ENCODE assay signal across 18 cellular contexts in the genomic region with DNA sequence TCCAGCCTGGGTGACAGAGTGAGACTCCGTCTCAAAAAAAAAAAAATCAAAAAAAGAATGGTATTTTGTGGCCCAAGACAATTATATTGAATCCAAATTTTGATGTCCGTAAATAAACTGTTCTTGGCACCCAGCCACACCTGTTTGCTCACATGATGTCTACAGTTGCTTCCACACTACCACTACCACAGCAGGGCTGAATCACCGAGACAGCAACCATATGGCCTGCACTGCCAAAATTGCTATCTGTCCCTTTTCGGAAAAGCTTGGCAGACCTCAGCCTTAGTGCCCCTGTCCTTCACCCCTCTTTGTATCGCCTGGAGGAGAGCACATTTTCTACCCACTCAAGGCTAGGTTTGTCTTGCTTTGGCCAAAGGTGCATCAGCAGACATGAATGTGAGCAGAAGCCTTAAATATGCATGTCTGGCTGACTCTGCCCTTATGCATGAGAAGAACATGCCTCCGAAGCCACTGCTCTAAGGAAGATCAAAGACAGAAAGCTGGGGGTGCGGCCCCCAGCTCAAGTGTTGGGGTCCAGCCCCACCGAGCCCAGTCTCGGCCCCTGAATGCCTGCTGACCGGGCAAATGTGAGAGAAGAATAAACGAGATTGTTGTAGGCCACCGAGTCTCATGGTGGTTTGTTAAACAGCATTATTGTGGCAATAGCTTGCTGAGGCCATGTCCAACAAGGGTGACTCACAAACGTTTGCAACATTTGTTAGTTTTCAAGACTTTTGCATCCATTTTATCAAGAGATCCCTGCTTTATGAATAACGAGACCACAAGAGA.
A peak's percentile ranks its signal among the peaks of the same experiment; 100 is the strongest.
DNase-seq lines count a peak whose midpoint lies in the region; ATAC-seq and TF ChIP-seq lines count a peak whose summit lies in the region.
"Had no signal": no experiment of that assay in that cellular context is flagged by ENCODE, and none has a peak within 500 bp of the region (broad histone marks: within the 10 kb centered on the region; RNA-seq: fewer than 3 reads in every experiment).

No MANE protein-coding gene starts in this region.

- peak overlapping the region; percentile 22 to 39 for H3K4me3 Mint-ChIP-seq in activated T-cell treated with anti-CD3 and anti-CD28 coated beads, Interleukin-2, amount 50 U/mL, for 72 hours
- no peak overlapping the region for H3K4me3 Mint-ChIP-seq in activated T-cell treated with anti-CD3 and anti-CD28 coated beads, Interleukin-2, amount 50 U/mL, for 4 hours
- H3K4me3 Mint-ChIP-seq: naive thymus-derived CD4-positive, alpha-beta T cell had no signal

- no peaks in the 10 kb centered on the region for H3K9me3 ChIP-seq in tibial artery
- H3K9me3 ChIP-seq: gastroesophageal sphincter, SK-N-SH, thyroid gland had no signal

- no peak overlapping the region for H3K27ac Mint-ChIP-seq in activated T-cell treated with anti-CD3 and anti-CD28 coated beads, Interleukin-2, amount 50 U/mL, for 72 hours

- peaks cover 39% of the 10 kb centered on the region for H3K4me1 Mint-ChIP-seq in activated T-cell treated with anti-CD3 and anti-CD28 coated beads, Interleukin-2, amount 50 U/mL, for 72 hours (ENCODE audit: low read depth)
- peaks cover 2% of the 10 kb centered on the region for H3K4me1 Mint-ChIP-seq in activated T-cell treated with anti-CD3 and anti-CD28 coated beads, Interleukin-2, amount 50 U/mL, for 4 hours (ENCODE audit: low read depth)

- H3K27ac ChIP-seq in tibial artery = no peak overlapping the region
- H3K27ac ChIP-seq: gastroesophageal sphincter, thyroid gland had no signal

- intact Hi-C loops in tibial artery (cut with DNase I; ENCODE audit: low total_unique reads) = no loop called here

- no peak overlapping the region for H3K4me3 ChIP-seq in fibroblast of pulmonary artery (replicated peaks; ENCODE audit: low read depth, low read length)
- H3K4me3 ChIP-seq in tibial artery = no peak overlapping the region
- H3K4me3 ChIP-seq: gastroesophageal sphincter, lung, thyroid gland had no signal

- H3K27me3 Mint-ChIP-seq in activated T-cell treated with anti-CD3 and anti-CD28 coated beads, Interleukin-2, amount 50 U/mL, for 72 hours (ENCODE audit: low read depth) = peaks cover 62% of the 10 kb centered on the region
- H3K27me3 Mint-ChIP-seq in activated T-cell treated with anti-CD3 and anti-CD28 coated beads, Interleukin-2, amount 50 U/mL, for 4 hours (ENCODE audit: low read depth) = peaks cover 35% of the 10 kb centered on the region

- DNase-seq in activated T-cell treated with anti-CD3 and anti-CD28 coated beads, Interleukin-2, amount 50 U/mL, for 72 hours = no peak
- DNase-seq in activated T-cell treated with anti-CD3 and anti-CD28 coated beads, Interleukin-2, amount 50 U/mL, for 4 hours = no peak
- peak; percentile 62 for DNase-seq in NCI-H2171 treated with DMSO at 0.1 percent for 48 hours (lab: John Stamatoyannopoulos, UW)
- peak; percentile 8 for DNase-seq in fibroblast of pulmonary artery (ENCODE audit: low read depth)
- peak; percentile 16 to 27 for DNase-seq in tibial artery
- no peak for DNase-seq in stimulated activated CD4-positive, alpha-beta T cell treated with anti-CD3 and anti-CD28 coated beads, Interleukin-4, amount 100 ng/mL, for 24 hours
- no peak for DNase-seq in activated CD4-positive, CD25-positive, alpha-beta regulatory T cell (lab: John Stamatoyannopoulos, UW)
- DNase-seq: activated CD4-positive, alpha-beta T cell treated with anti-CD3 and anti-CD28 coated beads, Interleukin-2, amount 50 U/mL, for 48 hours; activated naive CD4-positive, alpha-beta T cell treated with anti-CD3 and anti-CD28 coated beads, Interleukin-2, amount 50 U/mL, for 16 hours; KBM-7; NCI-H146; NCI-H510A treated with DMSO at 0.1 percent for 48 hours; SK-N-SH; thyroid gland had no signal

- peaks cover 0 to 13% of the 10 kb centered on the region in 2 donors for H3K27me3 ChIP-seq in tibial artery
- H3K27me3 ChIP-seq: thyroid gland had no signal

- TF ChIP-seq CTCF in fibroblast of pulmonary artery (IDR thresholded peaks at IDR 0.05; ENCODE audit: low read length, missing control alignments) (no peak), tibial artery (IDR thresholded peaks at IDR 0.05) (no peak)

- no peaks in the 10 kb centered on the region for H3K9me3 Mint-ChIP-seq in activated T-cell treated with anti-CD3 and anti-CD28 coated beads, Interleukin-2, amount 50 U/mL, for 72 hours
- H3K9me3 Mint-ChIP-seq in activated T-cell treated with anti-CD3 and anti-CD28 coated beads, Interleukin-2, amount 50 U/mL, for 4 hours = no peaks in the 10 kb centered on the region
- H3K9me3 Mint-ChIP-seq: naive thymus-derived CD4-positive, alpha-beta T cell had no signal

- no peak for ATAC-seq in activated T-cell treated with anti-CD3 and anti-CD28 coated beads, Interleukin-2, amount 50 U/mL, for 72 hours (replicated peaks in 1 of 2)
- no peak for ATAC-seq in activated T-cell treated with anti-CD3 and anti-CD28 coated beads, Interleukin-2, amount 50 U/mL, for 4 hours
- no peak for ATAC-seq in GM18907 (IDR thresholded peaks at IDR 0.05; ENCODE audit: unreplicated experiment)
- ATAC-seq: gastroesophageal sphincter; naive thymus-derived CD4-positive, alpha-beta T cell had no signal

- no peaks in the 10 kb centered on the region for H3K36me3 ChIP-seq in tibial artery
- H3K36me3 ChIP-seq: gastroesophageal sphincter, thyroid gland had no signal

- H3K36me3 Mint-ChIP-seq in activated T-cell treated with anti-CD3 and anti-CD28 coated beads, Interleukin-2, amount 50 U/mL, for 72 hours (ENCODE audit: insufficient read depth in 2 of 2) = no peaks in the 10 kb centered on the region
- H3K36me3 Mint-ChIP-seq in activated T-cell treated with anti-CD3 and anti-CD28 coated beads, Interleukin-2, amount 50 U/mL, for 4 hours (ENCODE audit: insufficient read depth) = no peaks in the 10 kb centered on the region
- H3K36me3 Mint-ChIP-seq: naive thymus-derived CD4-positive, alpha-beta T cell had no signal

- H3K4me1 ChIP-seq in tibial artery = no peaks in the 10 kb centered on the region
- H3K4me1 ChIP-seq: gastroesophageal sphincter, thyroid gland had no signal

Comparison
In these comparisons a context has a peak if more than half of its experiments do, and no peak if none do; other contexts are left out.
1. DNase-seq: peak in NCI-H2171 treated with DMSO at 0.1 percent for 48 hours (single experiment), fibroblast of pulmonary artery (single experiment) and tibial artery (2 of 2); none in activated T-cell treated with anti-CD3 and anti-CD28 coated beads, Interleukin-2, amount 50 U/mL, for 72 hours (0 of 2), activated T-cell treated with anti-CD3 and anti-CD28 coated beads, Interleukin-2, amount 50 U/mL, for 4 hours (single experiment), stimulated activated CD4-positive, alpha-beta T cell treated with anti-CD3 and anti-CD28 coated beads, Interleukin-4, amount 100 ng/mL, for 24 hours (single experiment) and activated CD4-positive, CD25-positive, alpha-beta regulatory T cell (0 of 4).